Comparison of ENCODE assay signal across 13 cellular contexts in genomic region chr2:98378901-98379300, GRCh38. TPM values are rescaled to one million over a fixed set of nuclear protein-coding genes. Genes with fewer than 3 reads are reported as not detected.
DNase-seq lines count a peak whose midpoint lies in the region; ATAC-seq, FAIRE-seq and TF ChIP-seq lines count a peak whose summit lies in the region.
"Had no signal": no experiment of that assay in that cellular context is flagged by ENCODE, and none has a peak within 500 bp of the region (broad histone marks: within the 10 kb centered on the region; RNA-seq: fewer than 3 reads in every experiment).

No MANE protein-coding gene starts in this region.

- no peak for TF ChIP-seq CTCF in adrenal gland (IDR thresholded peaks at IDR 0.05)

- no peak overlapping the region for H3K4me3 ChIP-seq in adrenal gland
- H3K4me3 ChIP-seq in right cardiac atrium (ENCODE audit: low read length) = no peak overlapping the region

- no peak overlapping the region for H3K4me3 Mint-ChIP-seq in activated CD8-positive, alpha-beta T cell treated with anti-CD3 and anti-CD28 coated beads, Interleukin-2, amount 10 ng/mL, durations not matched to agents 7 days and 5 days
- H3K4me3 Mint-ChIP-seq: T-helper 17 cell, type B pancreatic cell had no signal

- H3K27me3 ChIP-seq in adrenal gland (no peaks in the 10 kb centered on the region), right cardiac atrium (ENCODE audit: control insufficient read depth, insufficient read depth) (no peaks in the 10 kb centered on the region)

- H3K36me3 ChIP-seq in adrenal gland (replicated peaks in 1 of 2) = no peaks in the 10 kb centered on the region

- POLR2A ChIA-PET in activated CD8-positive, alpha-beta T cell treated with anti-CD3 and anti-CD28 coated beads, Interleukin-2, amount 10 ng/mL, durations not matched to agents 7 days and 5 days (lab: Charles Lee) = no interaction called here

- peak; percentile 74 for FAIRE-seq in urothelium cell line (lab: Jason Lieb, UNC)

- peak overlapping the region in 3 of 5 donors; percentile 15 to 59 (median 59) for H3K27ac ChIP-seq in adrenal gland
- H3K27ac ChIP-seq in right cardiac atrium (ENCODE audit: low read length) = no peak overlapping the region

- ATAC-seq in right cardiac atrium = peak; percentile 96 to 98
- ATAC-seq in HG03571 (IDR thresholded peaks at IDR 0.05; ENCODE audit: unreplicated experiment) = no peak
- no peak for ATAC-seq in activated CD8-positive, alpha-beta T cell treated with anti-CD3 and anti-CD28 coated beads, Interleukin-2, amount 10 ng/mL, durations not matched to agents 7 days and 5 days
- ATAC-seq in GM18498 (IDR thresholded peaks at IDR 0.05; ENCODE audit: unreplicated experiment) = no peak
- ATAC-seq: T-helper 17 cell had no signal

- no peaks in the 10 kb centered on the region for H3K4me1 Mint-ChIP-seq in activated CD8-positive, alpha-beta T cell treated with anti-CD3 and anti-CD28 coated beads, Interleukin-2, amount 10 ng/mL, durations not matched to agents 7 days and 5 days (ENCODE audit: low read depth)
- H3K4me1 Mint-ChIP-seq: T-helper 17 cell had no signal

- CTCF ChIA-PET in activated CD8-positive, alpha-beta T cell treated with anti-CD3 and anti-CD28 coated beads, Interleukin-2, amount 10 ng/mL, durations not matched to agents 7 days and 5 days (lab: Charles Lee) = interaction anchor here (1.0 to 1.1 kb wide), 2 partner anchors 191 to 630 kb away, joined by 3 read pairs; no protein-coding TSS in a partner anchor

- peak; percentile 22 for DNase-seq in activated effector memory CD4-positive, alpha-beta T cell treated with anti-CD3 and anti-CD28 coated beads, Interleukin-2, amount 50 U/mL, for 16 hours
- DNase-seq in activated effector memory CD4-positive, alpha-beta T cell treated with Interleukin-2 at 50 U/mL for 16 hours = no peak
- DNase-seq in adrenal gland = peak; percentile 66 to 95 (median 90)
- peak; percentile 66 to 79 (median 70) for DNase-seq in right cardiac atrium
- peak; percentile 69 for DNase-seq in urothelium cell line (ENCODE audit: low spot score)
- DNase-seq in activated CD8-positive, alpha-beta T cell treated with anti-CD3 and anti-CD28 coated beads, Interleukin-2, amount 10 ng/mL, durations not matched to agents 7 days and 5 days = no peak
- DNase-seq: NCI-H1694; stimulated activated CD4-positive, alpha-beta T cell treated with anti-CD3 and anti-CD28 coated beads, Interleukin-4, amount 100 ng/mL, for 1 hour; T-helper 17 cell had no signal

- WGBS in adrenal gland, 4 donors = 3 to 26% (median 20%) methylated on average over 2 to 4 of the region's 4 CpGs
- 11% methylated on average over 4 of the region's 4 CpGs for WGBS in right cardiac atrium

- peaks cover 4 to 13% of the 10 kb centered on the region in 2 donors for H3K4me1 ChIP-seq in adrenal gland (replicated peaks in 1 of 2)
- no peaks in the 10 kb centered on the region for H3K4me1 ChIP-seq in right cardiac atrium (ENCODE audit: control insufficient read depth, insufficient read depth, low read length)

- H3K9me3 ChIP-seq in adrenal gland (replicated peaks in 1 of 3) (no peaks in the 10 kb centered on the region), right cardiac atrium (ENCODE audit: control insufficient read depth, low read length) (no peaks in the 10 kb centered on the region)

- H3K9me3 Mint-ChIP-seq in activated CD8-positive, alpha-beta T cell treated with anti-CD3 and anti-CD28 coated beads, Interleukin-2, amount 10 ng/mL, durations not matched to agents 7 days and 5 days (ENCODE audit: insufficient read depth) = no peaks in the 10 kb centered on the region
- H3K9me3 Mint-ChIP-seq: type B pancreatic cell had no signal

- no peak overlapping the region for H3K27ac Mint-ChIP-seq in activated CD8-positive, alpha-beta T cell treated with anti-CD3 and anti-CD28 coated beads, Interleukin-2, amount 10 ng/mL, durations not matched to agents 7 days and 5 days
- H3K27ac Mint-ChIP-seq: T-helper 17 cell, type B pancreatic cell had no signal

- intact Hi-C loops in adrenal gland (cut with DNase I) = no loop called here
- intact Hi-C loops in right cardiac atrium (cut with DNase I) = no loop called here

- H3K27me3 Mint-ChIP-seq in activated CD8-positive, alpha-beta T cell treated with anti-CD3 and anti-CD28 coated beads, Interleukin-2, amount 10 ng/mL, durations not matched to agents 7 days and 5 days (ENCODE audit: low read depth) = peaks cover 24% of the 10 kb centered on the region

- TF ChIP-seq POLR2A in adrenal gland (IDR thresholded peaks at IDR 0.05) = no peak

- no peaks in the 10 kb centered on the region for H3K36me3 Mint-ChIP-seq in activated CD8-positive, alpha-beta T cell treated with anti-CD3 and anti-CD28 coated beads, Interleukin-2, amount 10 ng/mL, durations not matched to agents 7 days and 5 days (ENCODE audit: low read depth)
- H3K36me3 Mint-ChIP-seq: type B pancreatic cell had no signal

RNA-seq across cellular contexts. Expression of gene CNGA3, which starts 32.6 kb away (rescaled TPM):
- total RNA-seq in adrenal gland (under 1 TPM in 3 of 8 donors, not detected in 5; 0.11 to 0.28 (median 0.18) TPM), right cardiac atrium (not detected)
- polyA plus RNA-seq in adrenal gland (under 1 TPM; 0.07 to 0.24 (median 0.16) TPM), right cardiac atrium (not detected)
- total RNA-seq in activated CD8-positive, alpha-beta T cell treated with anti-CD3 and anti-CD28 coated beads, Interleukin-2, amount 10 ng/mL, durations not matched to agents 7 days and 5 days = not detected
- total RNA-seq: epithelial cell of proximal tubule, T-helper 17 cell had no signal

Comparison
In these comparisons a context has a peak if more than half of its experiments do, and no peak if none do; other contexts are left out.
1. DNase-seq: peak in activated effector memory CD4-positive, alpha-beta T cell treated with anti-CD3 and anti-CD28 coated beads, Interleukin-2, amount 50 U/mL, for 16 hours (single experiment), adrenal gland (7 of 7), right cardiac atrium (3 of 3) and urothelium cell line (single experiment); none in activated effector memory CD4-positive, alpha-beta T cell treated with Interleukin-2 at 50 U/mL for 16 hours (single experiment) and activated CD8-positive, alpha-beta T cell treated with anti-CD3 and anti-CD28 coated beads, Interleukin-2, amount 10 ng/mL, durations not matched to agents 7 days and 5 days (single experiment).
2. ATAC-seq: peak in right cardiac atrium (2 of 2); none in HG03571 (single experiment), activated CD8-positive, alpha-beta T cell treated with anti-CD3 and anti-CD28 coated beads, Interleukin-2, amount 10 ng/mL, durations not matched to agents 7 days and 5 days (single experiment) and GM18498 (single experiment).